Comparison of ENCODE assay signal across 1 cellular context in genomic region chr2:237639441-237640220, GRCh38.
TF ChIP-seq lines count a peak whose summit lies in the region.

No MANE protein-coding gene starts in this region.

TF ChIP-seq in HepG2, 621 proteins besides CTCF, POLR2A, EP300 and RAD21:
- TF ChIP-seq, protein P1, sequence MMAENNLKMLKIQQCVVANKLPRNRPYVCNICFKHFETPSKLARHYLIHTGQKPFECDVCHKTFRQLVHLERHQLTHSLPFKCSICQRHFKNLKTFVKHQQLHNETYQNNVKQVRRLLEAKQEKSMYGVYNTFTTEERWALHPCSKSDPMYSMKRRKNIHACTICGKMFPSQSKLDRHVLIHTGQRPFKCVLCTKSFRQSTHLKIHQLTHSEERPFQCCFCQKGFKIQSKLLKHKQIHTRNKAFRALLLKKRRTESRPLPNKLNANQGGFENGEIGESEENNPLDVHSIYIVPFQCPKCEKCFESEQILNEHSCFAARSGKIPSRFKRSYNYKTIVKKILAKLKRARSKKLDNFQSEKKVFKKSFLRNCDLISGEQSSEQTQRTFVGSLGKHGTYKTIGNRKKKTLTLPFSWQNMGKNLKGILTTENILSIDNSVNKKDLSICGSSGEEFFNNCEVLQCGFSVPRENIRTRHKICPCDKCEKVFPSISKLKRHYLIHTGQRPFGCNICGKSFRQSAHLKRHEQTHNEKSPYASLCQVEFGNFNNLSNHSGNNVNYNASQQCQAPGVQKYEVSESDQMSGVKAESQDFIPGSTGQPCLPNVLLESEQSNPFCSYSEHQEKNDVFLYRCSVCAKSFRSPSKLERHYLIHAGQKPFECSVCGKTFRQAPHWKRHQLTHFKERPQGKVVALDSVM (CRISPR knock-in tag; IDR thresholded peaks at IDR 0.05) = no peak
- no peak for TF ChIP-seq KAT7 (CRISPR knock-in tag; IDR thresholded peaks at IDR 0.05; ENCODE audit: borderline replicate concordance)
- 0 out of 2 replicates have a peak, but pooled peaks have one; percentile 42 for TF ChIP-seq ZNF891 (CRISPR knock-in tag; IDR thresholded peaks at IDR 0.05)
- peak; percentile 47; the same call in 1 of the 2 replicates for TF ChIP-seq SALL1 (CRISPR knock-in tag; IDR thresholded peaks at IDR 0.05)
- TF ChIP-seq MAF1 (CRISPR knock-in tag; IDR thresholded peaks at IDR 0.05; ENCODE audit: borderline replicate concordance) = no peak
- peak; percentile 22; the same call in 1 of the 2 replicates for TF ChIP-seq KMT2A (CRISPR knock-in tag; IDR thresholded peaks at IDR 0.05)
- peak; percentile 38; the same call in 1 of the 2 replicates for TF ChIP-seq HNF4G (IDR thresholded peaks at IDR 0.05; ENCODE audit: borderline replicate concordance, low read depth, low read length)
- no peak for TF ChIP-seq HNF4G (CRISPR knock-in tag; IDR thresholded peaks at IDR 0.05; ENCODE audit: borderline replicate concordance, low read depth)
- peak; percentile 18; the same call in 1 of the 2 replicates for TF ChIP-seq ARID4A (CRISPR knock-in tag; IDR thresholded peaks at IDR 0.05; ENCODE audit: borderline replicate concordance)
- TF ChIP-seq PBX2 (CRISPR knock-in tag; IDR thresholded peaks at IDR 0.05) = no peak
- TF ChIP-seq SP4 (CRISPR knock-in tag; IDR thresholded peaks at IDR 0.05) = 0 out of 2 replicates have a peak, but pooled peaks have one; percentile 26
- no peak for TF ChIP-seq ZBTB7A (CRISPR knock-in tag; IDR thresholded peaks at IDR 0.05)
- TF ChIP-seq XRCC5 (optimal IDR thresholded peaks at IDR 0.05; ENCODE audit: low read length) = peak; percentile 74
- no peak for TF ChIP-seq ZNF616 (CRISPR knock-in tag; IDR thresholded peaks at IDR 0.05; ENCODE audit: low read depth)
- peak; percentile 78 for TF ChIP-seq HNF4A (CRISPR knock-in tag; IDR thresholded peaks at IDR 0.05)
- TF ChIP-seq PAXIP1 (CRISPR knock-in tag; conservative IDR thresholded peaks at IDR 0.05) = 0 out of 2 replicates have a peak, but pooled peaks have one; percentile 34
